18 cellular contexts compared by ENCODE assay signal in genomic region chr3:132421832-132422231, GRCh38. TPM values are rescaled to one million over a fixed set of nuclear protein-coding genes. Genes with fewer than 3 reads are reported as not detected.
DNase-seq lines count a peak whose midpoint lies in the region; ATAC-seq and TF ChIP-seq lines count a peak whose summit lies in the region.
"Had no signal": no experiment of that assay in that cellular context is flagged by ENCODE, and none has a peak within 500 bp of the region (broad histone marks: within the 10 kb centered on the region; RNA-seq: fewer than 3 reads in every experiment).

No MANE protein-coding gene starts in this region.

- peak overlapping the region; percentile 71; the same call in 1 of the 2 replicates for H2AK5ac ChIP-seq in IMR-90 (ENCODE audit: low read depth, low read length)

- H3K4me3 ChIP-seq in IMR-90 (ENCODE audit: insufficient read depth, low read depth, low read length), result no peak overlapping the region
- no peak overlapping the region for H3K4me3 ChIP-seq in astrocyte of the spinal cord (ENCODE audit: low read depth, low read length)
- H3K4me3 ChIP-seq in hepatocyte, result no peak overlapping the region
- H3K4me3 ChIP-seq: heart left ventricle, prostate gland, upper lobe of left lung had no signal

- dilution Hi-C loops in IMR-90 (cut with HindIII; ENCODE audit: low sequenced_read_pairs, unreplicated experiment), result no loop called here

- peaks cover 87% of the 10 kb centered on the region for H3K79me2 ChIP-seq in hepatocyte

- H3K9me1 ChIP-seq in IMR-90 (ENCODE audit: insufficient read depth, low read length), result peaks cover 5% of the 10 kb centered on the region; the same call in 1 of the 2 replicates

- peaks cover 20 to 52% of the 10 kb centered on the region in 2 experiments for H3K79me1 ChIP-seq in IMR-90 (ENCODE audit: low read depth in 1 of 2, low read length in 2 of 2)

- H3K56ac ChIP-seq in IMR-90 (ENCODE audit: extremely low read depth, insufficient read depth, low read length), result no peak overlapping the region

- no peak for TF ChIP-seq CTCF in IMR-90 (conservative IDR thresholded peaks at IDR 0.05; ENCODE audit: low read depth, low read length)
- no peak for TF ChIP-seq CTCF in astrocyte of the spinal cord (IDR thresholded peaks at IDR 0.05; ENCODE audit: low read depth, low read length)
- no peak for TF ChIP-seq CTCF in hepatocyte (IDR thresholded peaks at IDR 0.05; ENCODE audit: poor library complexity)

- no peak overlapping the region for H3K4me2 ChIP-seq in IMR-90 (ENCODE audit: low read depth, low read length)
- peak overlapping the region; percentile 85 for H3K4me2 ChIP-seq in hepatocyte

- H3K36me3 ChIP-seq in IMR-90 (ENCODE audit: control insufficient read depth, insufficient read depth, low read length), result peaks cover 3% of the 10 kb centered on the region
- no peaks in the 10 kb centered on the region for H3K36me3 ChIP-seq in hepatocyte (replicated peaks; ENCODE audit: insufficient read depth, low read depth)
- H3K36me3 ChIP-seq: prostate gland, upper lobe of left lung had no signal

- no peak overlapping the region for H3K9ac ChIP-seq in IMR-90 (ENCODE audit: low read depth, low read length)

- POLR2A ChIA-PET in IMR-90 (lab: Charles Lee; ENCODE audit: unreplicated experiment), result no interaction called here

- no peak overlapping the region for H2AK9ac ChIP-seq in IMR-90 (replicated peaks; ENCODE audit: low read depth, low read length, poor library complexity)

- H2BK20ac ChIP-seq in IMR-90 (ENCODE audit: low read depth, low read length), result no peak overlapping the region

- TF ChIP-seq RAD21 in IMR-90 (IDR thresholded peaks at IDR 0.05; ENCODE audit: low read length), result no peak

- peak overlapping the region; percentile 84; the same call in 1 of the 2 replicates for H2BK120ac ChIP-seq in IMR-90 (ENCODE audit: low read depth, low read length)

- H3K9me2 ChIP-seq in hepatocyte (replicated peaks; ENCODE audit: insufficient read depth), result no peaks in the 10 kb centered on the region

- no TSS peak for BruUV-seq in IMR-90 (replicated peaks; lab: Mats Ljungman, UMichigan)

- CTCF ChIA-PET in IMR-90 (lab: Yijun Ruan, JAX), result no interaction called here

- intact Hi-C loops in IMR-90 (cut with micrococcal nuclease), result no loop called here

- H3K4ac ChIP-seq in IMR-90 (ENCODE audit: low read depth, low read length), result no peak overlapping the region; the same call in 1 of the 2 replicates

- no peak overlapping the region for H2AFZ ChIP-seq in IMR-90 (replicated peaks; ENCODE audit: low read length, poor library complexity)
- no peak overlapping the region for H2AFZ ChIP-seq in hepatocyte

- WGBS in IMR-90 (ENCODE audit: extremely low coverage in 2 of 2, insufficient read length in 1 of 2), 2 experiments, result no CpG with 5 or more reads among the region's 4 CpGs
- WGBS in hepatocyte (ENCODE audit: low lambda C conversion rate, missing lambda C conversion rate), result 95% methylated on average over 4 of the region's 4 CpGs

- no peak overlapping the region; the same call in 1 of the 2 replicates for H3K18ac ChIP-seq in IMR-90 (ENCODE audit: low read depth, low read length)

- H3K27me3 ChIP-seq in IMR-90 (ENCODE audit: control insufficient read depth, insufficient read depth, low read length) (no peaks in the 10 kb centered on the region), hepatocyte (no peaks in the 10 kb centered on the region)
- H3K27me3 ChIP-seq: heart left ventricle, upper lobe of left lung had no signal

- H2BK15ac ChIP-seq in IMR-90 (ENCODE audit: low read depth, low read length), result 0 out of 3 replicates have a peak overlapping the region, but pooled peaks have one; percentile 68

- in situ Hi-C loops in ACHN (cut with HindIII; ENCODE audit: low pct_ligation_motif_present, low pct_unique_long_range_greater_than_20kb, low sequenced_read_pairs), result no loop called here
- in situ Hi-C loops in IMR-90 (cut with MboI; ENCODE audit: low sequenced_read_pairs), result no loop called here
- in situ Hi-C loops in astrocyte of the spinal cord (cut with HindIII; ENCODE audit: low sequenced_read_pairs), result no loop called here

- no peak overlapping the region for H3K23ac ChIP-seq in IMR-90 (ENCODE audit: low read depth, low read length)

- H4K91ac ChIP-seq in IMR-90 (ENCODE audit: insufficient read depth, low read depth, low read length), result 0 out of 2 replicates have a peak overlapping the region, but pooled peaks have one; percentile 46

- no peak overlapping the region for H3K14ac ChIP-seq in IMR-90 (replicated peaks; ENCODE audit: low read depth, low read length)

- H2BK5ac ChIP-seq in IMR-90 (ENCODE audit: low read depth, low read length, poor library complexity, severe bottlenecking), result peak overlapping the region; percentile 73

- H3K27ac ChIP-seq in IMR-90 (ENCODE audit: insufficient read depth, low read length), result peak overlapping the region; percentile 62; the same call in 1 of the 2 replicates
- peak overlapping the region; percentile 40 for H3K27ac ChIP-seq in hepatocyte
- H3K27ac ChIP-seq: heart left ventricle, prostate gland, upper lobe of left lung had no signal

- no peak overlapping the region for H4K5ac ChIP-seq in IMR-90 (ENCODE audit: low read depth, low read length)

- H4K20me1 ChIP-seq in IMR-90 (ENCODE audit: insufficient read depth, low read length), result peaks cover 6% of the 10 kb centered on the region
- peaks cover 29% of the 10 kb centered on the region for H4K20me1 ChIP-seq in hepatocyte (ENCODE audit: insufficient read depth, poor library complexity, severe bottlenecking)

- H3K9me3 ChIP-seq in IMR-90 (ENCODE audit: control insufficient read depth, insufficient read depth, low read length) (no peaks in the 10 kb centered on the region), hepatocyte (ENCODE audit: low read depth) (no peaks in the 10 kb centered on the region)
- H3K9me3 ChIP-seq: heart left ventricle, prostate gland, upper lobe of left lung had no signal

- DNase-seq in ACHN (peak; percentile 42), IMR-90 (peak; percentile 69), astrocyte of the spinal cord (ENCODE audit: low read depth, low spot score) (peak; percentile 39), hepatocyte (ENCODE audit: low spot score) (no peak), hypothalamus (lab: John Stamatoyannopoulos, UW) (no peak), NCI-H774 (lab: John Stamatoyannopoulos, UW) (no peak)
- DNase-seq: activated CD4-positive, alpha-beta T cell treated with anti-CD3 and anti-CD28 coated beads for 48 hours; anterior cingulate cortex; cortex of kidney; heart left ventricle; kidney; NCI-H1930; NCI-H510A treated with DMSO at 0.1 percent for 48 hours; stimulated activated naive CD4-positive, alpha-beta T cell; upper lobe of left lung had no signal

- H4K8ac ChIP-seq in IMR-90 (ENCODE audit: low read depth in 2 of 2, low read length in 2 of 2), result no peak overlapping the region

- ATAC-seq in IMR-90 (ENCODE audit: low read depth) (no peak), HG02642 (IDR thresholded peaks at IDR 0.05; ENCODE audit: poor library complexity, unreplicated experiment) (no peak), HG02763 (IDR thresholded peaks at IDR 0.05; ENCODE audit: unreplicated experiment) (no peak)
- ATAC-seq: heart left ventricle had no signal

- H3K4me1 ChIP-seq in IMR-90 (ENCODE audit: control insufficient read depth, insufficient read depth, low read length) (peaks cover 4% of the 10 kb centered on the region), hepatocyte (ENCODE audit: insufficient read depth) (peaks cover 20% of the 10 kb centered on the region)
- H3K4me1 ChIP-seq: prostate gland had no signal

- no peak for TF ChIP-seq POLR2A in IMR-90 (IDR thresholded peaks at IDR 0.05; ENCODE audit: low read depth, low read length)

TF ChIP-seq in IMR-90, 13 proteins besides CTCF, POLR2A, EP300 and RAD21:
- TF ChIP-seq FOS (IDR thresholded peaks at IDR 0.05; ENCODE audit: low read depth, low read length) (no peak), MAFK (IDR thresholded peaks at IDR 0.05; ENCODE audit: low read depth, low read length) (no peak), CHD1 (IDR thresholded peaks at IDR 0.05; ENCODE audit: low read depth, low read length) (no peak), MXI1 (IDR thresholded peaks at IDR 0.05; ENCODE audit: borderline replicate concordance, low read depth, low read length) (no peak), NFE2L2 (IDR thresholded peaks at IDR 0.05; ENCODE audit: low read depth, low read length) (no peak), MAZ (IDR thresholded peaks at IDR 0.05; ENCODE audit: borderline replicate concordance, low read depth, low read length) (no peak), RCOR1 (IDR thresholded peaks at IDR 0.05; ENCODE audit: insufficient replicate concordance, low read length) (no peak), CEBPB (IDR thresholded peaks at IDR 0.05; ENCODE audit: low read depth, low read length) (no peak)

RNA-seq across cellular contexts. Expression of gene DNAJC13, which starts 4.5 kb away (rescaled TPM):
- total RNA-seq in IMR-90 (2012; rRNA removed), result 48.6 and 67.8 TPM in 2 replicates
- 13.7 and 16.4 TPM in 2 replicates for polyA plus RNA-seq in IMR-90 (2012; rRNA removed)
- 2.6 and 3.2 TPM in 2 replicates for polyA plus RNA-seq in IMR-90 (2012; cell fraction: cytosol; rRNA removed)
- 3.4 and 28.1 TPM in 2 replicates for polyA plus RNA-seq in IMR-90 (2012; cell fraction: nucleus; rRNA removed; ENCODE audit: low replicate concordance)
- 52.3 and 55.4 TPM in 2 replicates for total RNA-seq in hepatocyte
- 13.1 and 15.1 TPM in 2 replicates for polyA plus RNA-seq in hepatocyte

Comparison
In these comparisons a context has a peak if more than half of its experiments do, and no peak if none do; other contexts are left out.
1. DNase-seq: peak in ACHN (single experiment), IMR-90 (single experiment) and astrocyte of the spinal cord (single experiment); none in hepatocyte (single experiment), hypothalamus (0 of 51) and NCI-H774 (single experiment).